In genomic region chr1:241640149-241640866, GRCh38 we compare ENCODE assay signal across 8 cellular contexts. TPM values are rescaled to one million over a fixed set of nuclear protein-coding genes. Genes with fewer than 3 reads are reported as not detected.
DNase-seq lines count a peak whose midpoint lies in the region; ATAC-seq and TF ChIP-seq lines count a peak whose summit lies in the region.

Gene CHML (minus strand): TSS chr1:241640369. CDS start chr1:241635766, 4,603 bp downstream.
Gene OPN3 (minus strand): TSS chr1:241640369. CDS start chr1:241640254, 115 bp downstream.

- H3K4me1 ChIP-seq in left ventricle myocardium inferior (peaks cover 26% of the 10 kb centered on the region), psoas muscle (peaks cover 8% of the 10 kb centered on the region)

- H3K27me3 ChIP-seq in left ventricle myocardium inferior (ENCODE audit: low read depth) (no peaks in the 10 kb centered on the region), psoas muscle (ENCODE audit: insufficient read depth in 3 of 3, low read length in 2 of 3) (no peaks in the 10 kb centered on the region)

- H3K9me3 ChIP-seq in left ventricle myocardium inferior (replicated peaks): peaks cover 21% of the 10 kb centered on the region
- H3K9me3 ChIP-seq in psoas muscle: no peaks in the 10 kb centered on the region

- WGBS in psoas muscle, 3 donors: 5 to 10% (median 9%) methylated on average over 39 to 81 of the region's 81 CpGs

- no peak for TF ChIP-seq CTCF in GM13976 (IDR thresholded peaks at IDR 0.05; ENCODE audit: borderline replicate concordance, control extremely low read depth, extremely low read depth, insufficient read depth, missing control alignments)
- no peak for TF ChIP-seq CTCF in left ventricle myocardium inferior (IDR thresholded peaks at IDR 0.05; ENCODE audit: borderline replicate concordance)
- TF ChIP-seq CTCF in psoas muscle (IDR thresholded peaks at IDR 0.05): no peak

- H3K27ac ChIP-seq in left ventricle myocardium inferior (replicated peaks) (peak within 1 kb of the TSS; percentile 77), psoas muscle (peak within 1 kb of the TSS; percentile 77)

- in situ Hi-C loops in GM13976 (cut with MboI; ENCODE audit: low sequenced_read_pairs, unreplicated experiment): no loop called here

- ATAC-seq in HG02798 (IDR thresholded peaks at IDR 0.05; ENCODE audit: poor library complexity, unreplicated experiment) (peak; percentile 93), psoas muscle (peak; percentile 99 to 100 (median 99))

- H3K36me3 ChIP-seq in left ventricle myocardium inferior (no peaks in the 10 kb centered on the region), psoas muscle (ENCODE audit: insufficient read depth in 1 of 2, low read depth in 1 of 2) (peaks cover 0 to 3% of the 10 kb centered on the region in 2 donors)

- H3K4me3 ChIP-seq in left ventricle myocardium inferior (peak within 1 kb of the TSS; percentile 75), psoas muscle (peak within 1 kb of the TSS; percentile 85)

- DNase-seq in GM13976 (ENCODE audit: low spot score) (peak; percentile 98), NCI-H146 (lab: John Stamatoyannopoulos, UW) (peak; percentile 94), T-helper 1 cell (peak; percentile 79 to 91 (median 84)), amniotic stem cell (lab: John Stamatoyannopoulos, UW) (peak; percentile 61), left ventricle myocardium inferior (peak; percentile 95), psoas muscle (peak; percentile 95 to 96), ureter (ENCODE audit: low spot score) (peak; percentile 94)

- intact Hi-C loops in left ventricle myocardium inferior (cut with micrococcal nuclease): no loop called here
- intact Hi-C loops in psoas muscle (cut with DNase I): loop anchor here (5.0 to 10.0 kb wide), 3 partner anchors 123 to 207 kb away; partner anchors contain the start of genes EXO1 (in 2 of the 2) and FH (in 1 of the 2)

RNA-seq across cellular contexts. Expression of gene CHML, which starts in this region (rescaled TPM):
- total RNA-seq in left ventricle myocardium inferior (8.2 TPM), psoas muscle (10 to 100 TPM in 1 of 4 donors, 1 to 10 TPM in 3; 3.5 to 10.7 (median 5.4) TPM), ureter (4.6 TPM)
- 1 to 10 TPM; 2.4 to 5.6 (median 4.2) TPM for polyA plus RNA-seq in psoas muscle

RNA-seq across cellular contexts. Expression of gene OPN3, which starts in this region (rescaled TPM):
- total RNA-seq in left ventricle myocardium inferior: 6.1 TPM
- total RNA-seq in psoas muscle: 1 to 10 TPM; 1.7 to 4.7 (median 3.8) TPM
- 1 to 10 TPM; 2.4 to 7.0 (median 5.8) TPM for polyA plus RNA-seq in psoas muscle
- total RNA-seq in ureter: 6.5 TPM

Comparison
In these comparisons a context has a peak if more than half of its experiments do, and no peak if none do; other contexts are left out.
1. Peak in every context shown above with its lines: DNase-seq, ATAC-seq, H3K4me3 ChIP-seq and H3K27ac ChIP-seq.